In the genomic region with DNA sequence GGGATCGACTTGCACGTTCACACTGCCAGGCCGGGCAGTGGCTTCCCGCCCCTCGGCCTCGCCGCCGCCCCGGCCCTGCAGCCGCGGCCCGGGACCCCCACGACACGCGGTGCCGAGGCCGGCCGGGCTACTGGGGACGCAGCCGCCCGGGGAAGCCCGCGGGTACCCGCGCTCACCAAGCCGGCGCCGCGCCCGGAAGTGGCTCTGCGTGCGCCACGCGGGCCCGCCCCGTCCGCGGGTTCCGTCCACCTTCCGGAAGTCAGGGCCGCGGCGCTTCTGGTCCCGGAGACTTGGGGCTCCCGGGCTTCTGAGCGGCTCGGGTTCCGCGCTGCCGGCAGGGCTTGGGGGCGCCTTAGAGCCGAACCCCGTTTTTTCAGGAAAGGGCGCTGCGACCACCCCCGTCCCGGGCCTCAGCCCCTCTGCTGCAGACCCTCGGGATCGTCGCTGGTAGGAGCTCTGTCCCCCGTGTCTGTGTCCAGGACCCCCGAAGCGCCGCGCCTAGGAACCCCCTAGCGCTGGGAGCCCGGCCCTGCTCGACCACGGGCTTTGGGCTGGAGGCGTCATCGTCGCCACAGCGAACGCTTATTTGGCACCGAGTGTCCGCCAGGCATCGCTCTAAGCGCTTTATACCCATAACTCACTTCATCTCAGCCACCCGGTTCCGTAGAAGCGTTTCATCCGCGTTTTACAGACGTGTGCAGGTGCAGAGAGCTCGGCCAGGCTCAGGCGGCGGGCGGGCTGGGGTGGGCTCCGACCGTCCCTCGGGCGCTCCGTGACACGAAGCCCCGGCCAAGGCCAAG, we compare ENCODE assay signal across 8 cellular contexts. TPM values are rescaled to one million over a fixed set of nuclear protein-coding genes. Genes with fewer than 3 reads are reported as not detected.
DNase-seq lines count a peak whose midpoint lies in the region; ATAC-seq and TF ChIP-seq lines count a peak whose summit lies in the region.

A gene with protein sequence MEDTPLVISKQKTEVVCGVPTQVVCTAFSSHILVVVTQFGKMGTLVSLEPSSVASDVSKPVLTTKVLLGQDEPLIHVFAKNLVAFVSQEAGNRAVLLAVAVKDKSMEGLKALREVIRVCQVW (minus strand): TSS at position 200 of the 800 bp plus-strand sequence. CDS start 693 bp downstream, outside the sequence.

- H3K9ac ChIP-seq in NT2/D1 (ENCODE audit: insufficient read length, low read depth) (peak within 1 kb of the TSS; percentile 95), endodermal cell (ENCODE audit: extremely low read depth, low read length, poor library complexity, severe bottlenecking) (peak within 1 kb of the TSS; percentile 53)

- no peaks in the 10 kb centered on the region for H3K27me3 Mint-ChIP-seq in activated CD8-positive, alpha-beta memory T cell treated with anti-CD3 and anti-CD28 coated beads, Interleukin-2, amount 10 ng/mL, durations not matched to agents 7 days and 5 days
- H3K27me3 Mint-ChIP-seq in endodermal cell (ENCODE audit: insufficient read depth) (no peaks in the 10 kb centered on the region), mesothelial cell of epicardium (ENCODE audit: low read depth) (no peaks in the 10 kb centered on the region)

- H3K36me3 Mint-ChIP-seq in activated CD8-positive, alpha-beta memory T cell treated with anti-CD3 and anti-CD28 coated beads, Interleukin-2, amount 10 ng/mL, durations not matched to agents 7 days and 5 days, result peaks cover 6% of the 10 kb centered on the region
- H3K36me3 Mint-ChIP-seq in endodermal cell (ENCODE audit: low read depth), result peaks cover 21% of the 10 kb centered on the region
- H3K36me3 Mint-ChIP-seq in mesothelial cell of epicardium, result peaks cover 11% of the 10 kb centered on the region

- H3K4me3 ChIP-seq in NT2/D1 (ENCODE audit: insufficient read length, low read depth) (peak within 1 kb of the TSS; percentile 93), endodermal cell (ENCODE audit: low read length) (peak within 1 kb of the TSS; percentile 76)

- CTCF ChIA-PET in activated CD8-positive, alpha-beta memory T cell treated with anti-CD3 and anti-CD28 coated beads, Interleukin-2, amount 10 ng/mL, durations not matched to agents 7 days and 5 days (lab: Charles Lee), result interaction anchor here (1.0 to 1.3 kb wide), 2 partner anchors 9 to 778 kb away, joined by 4 read pairs; no protein-coding TSS in a partner anchor

- peak; percentile 72 for ATAC-seq in GM19468 (IDR thresholded peaks at IDR 0.05; ENCODE audit: extremely low read depth, unreplicated experiment)
- peak; percentile 95 for ATAC-seq in activated CD8-positive, alpha-beta memory T cell treated with anti-CD3 and anti-CD28 coated beads, Interleukin-2, amount 10 ng/mL, durations not matched to agents 7 days and 5 days

- WGBS in endodermal cell (ENCODE audit: insufficient coverage in 1 of 2, insufficient read length in 1 of 2), 2 experiments, result 36 to 38% methylated on average over 31 to 95 of the region's 95 CpGs

- H3K27ac Mint-ChIP-seq in activated CD8-positive, alpha-beta memory T cell treated with anti-CD3 and anti-CD28 coated beads, Interleukin-2, amount 10 ng/mL, durations not matched to agents 7 days and 5 days, result peak within 1 kb of the TSS; percentile 89
- H3K27ac Mint-ChIP-seq in endodermal cell (peak within 1 kb of the TSS; percentile 88), mesothelial cell of epicardium (peak within 1 kb of the TSS; percentile 95)

- DNase-seq in COR-L47 (lab: John Stamatoyannopoulos, UW), result peak; percentile 90
- peak; percentile 46 for DNase-seq in HS-5 (ENCODE audit: low read depth)
- DNase-seq in NT2/D1 (ENCODE audit: low read depth, low spot score), result peak; percentile 91
- DNase-seq in activated CD8-positive, alpha-beta memory T cell treated with anti-CD3 and anti-CD28 coated beads, Interleukin-2, amount 10 ng/mL, durations not matched to agents 7 days and 5 days, result peak; percentile 93
- peak; percentile 92 for DNase-seq in endodermal cell
- peak; percentile 78 to 86 for DNase-seq in mesothelial cell of epicardium (ENCODE audit: low spot score in 2 of 2, unreplicated experiment in 2 of 2)
- DNase-seq in stimulated activated CD8-positive, alpha-beta memory T cell treated with anti-CD3 and anti-CD28 coated beads, Interleukin-15, amount 100 ng/mL, for 4 hours (ENCODE audit: low read depth in 2 of 2), result peak; percentile 73 to 80

- H3K36me3 ChIP-seq in NT2/D1 (ENCODE audit: insufficient read depth, insufficient read length, low read length) (peaks cover 35% of the 10 kb centered on the region), endodermal cell (ENCODE audit: control insufficient read depth, insufficient read depth, low read length) (no peaks in the 10 kb centered on the region)

- H3K27ac ChIP-seq in endodermal cell (ENCODE audit: low read depth, low read length), result peak within 1 kb of the TSS; percentile 24

- H3K4me3 Mint-ChIP-seq in activated CD8-positive, alpha-beta memory T cell treated with anti-CD3 and anti-CD28 coated beads, Interleukin-2, amount 10 ng/mL, durations not matched to agents 7 days and 5 days, result peak within 1 kb of the TSS; percentile 82
- H3K4me3 Mint-ChIP-seq in endodermal cell (peak within 1 kb of the TSS; percentile 74), mesothelial cell of epicardium (peak within 1 kb of the TSS; percentile 83)

- H3K27me3 ChIP-seq in NT2/D1 (ENCODE audit: insufficient read depth, insufficient read length), result no peaks in the 10 kb centered on the region
- H3K27me3 ChIP-seq in endodermal cell (ENCODE audit: control insufficient read depth, insufficient read depth, low read length, poor library complexity, severe bottlenecking), result no peaks in the 10 kb centered on the region

- H3K4me1 Mint-ChIP-seq in activated CD8-positive, alpha-beta memory T cell treated with anti-CD3 and anti-CD28 coated beads, Interleukin-2, amount 10 ng/mL, durations not matched to agents 7 days and 5 days, result peaks cover 20% of the 10 kb centered on the region
- H3K4me1 Mint-ChIP-seq in endodermal cell (peaks cover 13% of the 10 kb centered on the region), mesothelial cell of epicardium (peaks cover 30% of the 10 kb centered on the region)

- TF ChIP-seq CTCF in endodermal cell (conservative IDR thresholded peaks at IDR 0.05) (peak; percentile 58), mesothelial cell of epicardium (IDR thresholded peaks at IDR 0.05; ENCODE audit: unreplicated experiment) (no peak)

- no peaks in the 10 kb centered on the region for H3K9me3 Mint-ChIP-seq in activated CD8-positive, alpha-beta memory T cell treated with anti-CD3 and anti-CD28 coated beads, Interleukin-2, amount 10 ng/mL, durations not matched to agents 7 days and 5 days (ENCODE audit: low read depth)
- H3K9me3 Mint-ChIP-seq in endodermal cell, result no peaks in the 10 kb centered on the region
- H3K9me3 Mint-ChIP-seq in mesothelial cell of epicardium, result no peaks in the 10 kb centered on the region

- peaks cover 16% of the 10 kb centered on the region for H3K4me1 ChIP-seq in NT2/D1 (ENCODE audit: insufficient read depth, insufficient read length)
- peaks cover 4% of the 10 kb centered on the region for H3K4me1 ChIP-seq in endodermal cell (ENCODE audit: control insufficient read depth, insufficient read depth, low read length)

- H3K9me3 ChIP-seq in NT2/D1 (ENCODE audit: insufficient read depth, low read length) (no peaks in the 10 kb centered on the region), endodermal cell (ENCODE audit: control insufficient read depth, low read length) (no peaks in the 10 kb centered on the region)

RNA-seq across cellular contexts. Expression of the gene that starts here (rescaled TPM):
- total RNA-seq in activated CD8-positive, alpha-beta memory T cell treated with anti-CD3 and anti-CD28 coated beads, Interleukin-2, amount 10 ng/mL, durations not matched to agents 7 days and 5 days, result 10 to 100 TPM; 37.2 to 37.9 TPM
- total RNA-seq in endodermal cell (10 to 100 TPM; 30.1 to 44.3 TPM), mesothelial cell of epicardium (27.0 to 32.5 TPM (median 31.0 TPM) in 3 replicates)
- 30.0 TPM for polyA plus RNA-seq in endodermal cell (2013, experiment 1 of 2)
- polyA plus RNA-seq in endodermal cell (2013, experiment 2 of 2), result 30.2 TPM

Comparison
In these comparisons a context has a peak if more than half of its experiments do, and no peak if none do; other contexts are left out.
1. Peak in every context shown above with its lines: DNase-seq, ATAC-seq, H3K4me3 ChIP-seq and H3K27ac ChIP-seq.